1 cellular context compared by ENCODE assay signal in the genomic region with DNA sequence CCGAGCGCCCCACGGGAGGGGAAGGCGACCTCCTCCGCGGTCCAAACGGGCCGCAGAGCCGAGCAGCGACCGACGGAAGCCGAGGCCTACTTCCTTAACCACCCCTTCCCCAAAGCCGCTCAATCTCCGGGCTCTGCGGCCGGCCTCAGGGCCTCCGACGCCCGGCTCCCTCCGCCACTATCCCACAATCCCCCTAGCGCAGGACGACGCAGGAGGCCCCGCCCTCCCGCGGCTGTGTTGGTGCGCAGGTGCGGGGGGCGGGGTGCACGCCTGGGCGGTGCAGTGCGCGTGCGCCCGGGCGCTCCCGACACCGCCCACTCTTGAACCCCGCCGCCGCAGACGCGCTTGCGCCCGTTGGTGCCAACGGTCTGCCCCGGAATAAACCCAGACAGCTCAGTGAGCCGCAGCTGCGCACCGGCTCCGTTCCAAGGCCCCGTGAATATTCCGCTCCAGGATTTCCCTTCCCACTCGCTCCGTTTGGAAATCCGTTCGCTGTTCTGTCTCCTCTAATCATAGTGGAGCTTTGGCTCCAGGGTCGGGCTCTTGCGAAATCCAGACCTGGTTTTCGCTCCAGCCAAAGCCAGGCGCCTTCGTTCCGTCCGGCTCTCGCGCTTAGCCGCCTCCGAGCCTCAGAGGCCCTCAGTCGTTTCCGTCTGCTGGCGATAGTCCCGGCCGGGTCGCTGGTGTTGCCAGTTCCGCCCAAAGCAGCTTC.
TF ChIP-seq lines count a peak whose summit lies in the region.

A gene with protein sequence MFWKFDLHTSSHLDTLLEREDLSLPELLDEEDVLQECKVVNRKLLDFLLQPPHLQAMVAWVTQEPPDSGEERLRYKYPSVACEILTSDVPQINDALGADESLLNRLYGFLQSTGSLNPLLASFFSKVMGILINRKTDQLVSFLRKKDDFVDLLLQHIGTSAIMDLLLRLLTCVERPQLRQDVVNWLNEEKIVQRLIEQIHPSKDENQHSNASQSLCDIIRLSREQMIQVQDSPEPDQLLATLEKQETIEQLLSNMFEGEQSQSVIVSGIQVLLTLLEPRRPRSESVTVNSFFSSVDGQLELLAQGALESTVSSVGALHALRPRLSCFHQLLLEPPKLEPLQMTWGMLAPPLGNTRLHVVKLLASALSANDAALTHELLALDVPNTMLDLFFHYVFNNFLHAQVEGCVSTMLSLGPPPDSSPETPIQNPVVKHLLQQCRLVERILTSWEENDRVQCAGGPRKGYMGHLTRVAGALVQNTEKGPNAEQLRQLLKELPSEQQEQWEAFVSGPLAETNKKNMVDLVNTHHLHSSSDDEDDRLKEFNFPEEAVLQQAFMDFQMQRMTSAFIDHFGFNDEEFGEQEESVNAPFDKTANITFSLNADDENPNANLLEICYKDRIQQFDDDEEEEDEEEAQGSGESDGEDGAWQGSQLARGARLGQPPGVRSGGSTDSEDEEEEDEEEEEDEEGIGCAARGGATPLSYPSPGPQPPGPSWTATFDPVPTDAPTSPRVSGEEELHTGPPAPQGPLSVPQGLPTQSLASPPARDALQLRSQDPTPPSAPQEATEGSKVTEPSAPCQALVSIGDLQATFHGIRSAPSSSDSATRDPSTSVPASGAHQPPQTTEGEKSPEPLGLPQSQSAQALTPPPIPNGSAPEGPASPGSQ (minus strand): TSS at position 190 of the 712 bp plus-strand sequence. CDS start 11,914 bp downstream, outside the sequence.

TF ChIP-seq in A549, 52 proteins besides CTCF, POLR2A, EP300 and RAD21 (continued from another document):
- TF ChIP-seq SREBF2 (IDR thresholded peaks at IDR 0.05), result no peak
- TF ChIP-seq CHD4 (IDR thresholded peaks at IDR 0.05; ENCODE audit: borderline replicate concordance), result no peak
- no peak for TF ChIP-seq POLR2AphosphoS2 (conservative IDR thresholded peaks at IDR 0.05; ENCODE audit: low read length)
- peak in 1 of 2 experiments; percentile 95; a peak in 3 of 4 replicates for TF ChIP-seq CEBPB (IDR thresholded peaks at IDR 0.05)
- no peak for TF ChIP-seq ZNF302 (CRISPR knock-in tag; IDR thresholded peaks at IDR 0.05)
- peak; percentile 84; the same call in 1 of the 2 replicates for TF ChIP-seq HOXB5 (CRISPR knock-in tag; IDR thresholded peaks at IDR 0.05)
- no peak for TF ChIP-seq ESRRA (IDR thresholded peaks at IDR 0.05; ENCODE audit: borderline replicate concordance, low read length)
- TF ChIP-seq, protein P1, sequence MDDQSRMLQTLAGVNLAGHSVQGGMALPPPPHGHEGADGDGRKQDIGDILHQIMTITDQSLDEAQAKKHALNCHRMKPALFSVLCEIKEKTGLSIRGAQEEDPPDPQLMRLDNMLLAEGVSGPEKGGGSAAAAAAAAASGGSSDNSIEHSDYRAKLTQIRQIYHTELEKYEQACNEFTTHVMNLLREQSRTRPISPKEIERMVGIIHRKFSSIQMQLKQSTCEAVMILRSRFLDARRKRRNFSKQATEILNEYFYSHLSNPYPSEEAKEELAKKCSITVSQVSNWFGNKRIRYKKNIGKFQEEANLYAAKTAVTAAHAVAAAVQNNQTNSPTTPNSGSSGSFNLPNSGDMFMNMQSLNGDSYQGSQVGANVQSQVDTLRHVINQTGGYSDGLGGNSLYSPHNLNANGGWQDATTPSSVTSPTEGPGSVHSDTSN (IDR thresholded peaks at IDR 0.05), result peak; percentile 75
- TF ChIP-seq KDM1A (IDR thresholded peaks at IDR 0.05; ENCODE audit: low read depth), result no peak
- no peak for TF ChIP-seq RNF2 (IDR thresholded peaks at IDR 0.05; ENCODE audit: borderline replicate concordance, low read depth)
- TF ChIP-seq EHF (CRISPR knock-in tag; IDR thresholded peaks at IDR 0.05), result no peak; the same call in 1 of the 2 replicates
- no peak for TF ChIP-seq ZFP36 (IDR thresholded peaks at IDR 0.05; ENCODE audit: borderline replicate concordance, partially characterized antibody)
- TF ChIP-seq MAZ (IDR thresholded peaks at IDR 0.05; ENCODE audit: borderline replicate concordance, low read depth, low read length), result 0 out of 2 replicates have a peak, but pooled peaks have one; percentile 66
- TF ChIP-seq HOXA7 (CRISPR knock-in tag; IDR thresholded peaks at IDR 0.05), result 0 out of 2 replicates have a peak, but pooled peaks have one; percentile 44
- peak; percentile 35; the same call in 1 of the 2 replicates for TF ChIP-seq RCOR1 (IDR thresholded peaks at IDR 0.05; ENCODE audit: low read depth, low read length)
- no peak for TF ChIP-seq ZC3H11A (IDR thresholded peaks at IDR 0.05)
- no peak; the same call in 1 of the 2 replicates for TF ChIP-seq FOXS1 (CRISPR knock-in tag; IDR thresholded peaks at IDR 0.05)
- no peak for TF ChIP-seq MAFK (IDR thresholded peaks at IDR 0.05; ENCODE audit: partially characterized antibody)
- TF ChIP-seq GATA3 (IDR thresholded peaks at IDR 0.05; ENCODE audit: borderline replicate concordance), result peak; percentile 57; the same call in 1 of the 2 replicates
- peak; percentile 55 for TF ChIP-seq CHD2 (IDR thresholded peaks at IDR 0.05; ENCODE audit: low read length, partially characterized antibody)
- TF ChIP-seq HEYL (CRISPR knock-in tag; IDR thresholded peaks at IDR 0.05), result no peak
- 0 out of 2 replicates have a peak, but pooled peaks have one; percentile 81 for TF ChIP-seq TFCP2L1 (CRISPR knock-in tag; IDR thresholded peaks at IDR 0.05)
- TF ChIP-seq, protein P2, sequence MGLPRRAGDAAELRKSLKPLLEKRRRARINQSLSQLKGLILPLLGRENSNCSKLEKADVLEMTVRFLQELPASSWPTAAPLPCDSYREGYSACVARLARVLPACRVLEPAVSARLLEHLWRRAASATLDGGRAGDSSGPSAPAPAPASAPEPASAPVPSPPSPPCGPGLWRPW (IDR thresholded peaks at IDR 0.05), result no peak
- TF ChIP-seq FOSL2 (IDR thresholded peaks at IDR 0.05), result no peak
- TF ChIP-seq FOSL2 (CRISPR knock-in tag; IDR thresholded peaks at IDR 0.05), result peak; percentile 82
- TF ChIP-seq, protein P3, sequence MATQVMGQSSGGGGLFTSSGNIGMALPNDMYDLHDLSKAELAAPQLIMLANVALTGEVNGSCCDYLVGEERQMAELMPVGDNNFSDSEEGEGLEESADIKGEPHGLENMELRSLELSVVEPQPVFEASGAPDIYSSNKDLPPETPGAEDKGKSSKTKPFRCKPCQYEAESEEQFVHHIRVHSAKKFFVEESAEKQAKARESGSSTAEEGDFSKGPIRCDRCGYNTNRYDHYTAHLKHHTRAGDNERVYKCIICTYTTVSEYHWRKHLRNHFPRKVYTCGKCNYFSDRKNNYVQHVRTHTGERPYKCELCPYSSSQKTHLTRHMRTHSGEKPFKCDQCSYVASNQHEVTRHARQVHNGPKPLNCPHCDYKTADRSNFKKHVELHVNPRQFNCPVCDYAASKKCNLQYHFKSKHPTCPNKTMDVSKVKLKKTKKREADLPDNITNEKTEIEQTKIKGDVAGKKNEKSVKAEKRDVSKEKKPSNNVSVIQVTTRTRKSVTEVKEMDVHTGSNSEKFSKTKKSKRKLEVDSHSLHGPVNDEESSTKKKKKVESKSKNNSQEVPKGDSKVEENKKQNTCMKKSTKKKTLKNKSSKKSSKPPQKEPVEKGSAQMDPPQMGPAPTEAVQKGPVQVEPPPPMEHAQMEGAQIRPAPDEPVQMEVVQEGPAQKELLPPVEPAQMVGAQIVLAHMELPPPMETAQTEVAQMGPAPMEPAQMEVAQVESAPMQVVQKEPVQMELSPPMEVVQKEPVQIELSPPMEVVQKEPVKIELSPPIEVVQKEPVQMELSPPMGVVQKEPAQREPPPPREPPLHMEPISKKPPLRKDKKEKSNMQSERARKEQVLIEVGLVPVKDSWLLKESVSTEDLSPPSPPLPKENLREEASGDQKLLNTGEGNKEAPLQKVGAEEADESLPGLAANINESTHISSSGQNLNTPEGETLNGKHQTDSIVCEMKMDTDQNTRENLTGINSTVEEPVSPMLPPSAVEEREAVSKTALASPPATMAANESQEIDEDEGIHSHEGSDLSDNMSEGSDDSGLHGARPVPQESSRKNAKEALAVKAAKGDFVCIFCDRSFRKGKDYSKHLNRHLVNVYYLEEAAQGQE (IDR thresholded peaks at IDR 0.05), result peak; percentile 54
- TF ChIP-seq HDAC2 (IDR thresholded peaks at IDR 0.05), result no peak
- TF ChIP-seq NFE2L2 (conservative IDR thresholded peaks at IDR 0.05; ENCODE audit: low read length), result 0 out of 2 replicates have a peak, but pooled peaks have one; percentile 5
- TF ChIP-seq ZSCAN20 (CRISPR knock-in tag; IDR thresholded peaks at IDR 0.05), result no peak
- TF ChIP-seq KDM5A (IDR thresholded peaks at IDR 0.05), result no peak
- TF ChIP-seq, protein P4, sequence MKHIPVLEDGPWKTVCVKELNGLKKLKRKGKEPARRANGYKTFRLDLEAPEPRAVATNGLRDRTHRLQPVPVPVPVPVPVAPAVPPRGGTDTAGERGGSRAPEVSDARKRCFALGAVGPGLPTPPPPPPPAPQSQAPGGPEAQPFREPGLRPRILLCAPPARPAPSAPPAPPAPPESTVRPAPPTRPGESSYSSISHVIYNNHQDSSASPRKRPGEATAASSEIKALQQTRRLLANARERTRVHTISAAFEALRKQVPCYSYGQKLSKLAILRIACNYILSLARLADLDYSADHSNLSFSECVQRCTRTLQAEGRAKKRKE (CRISPR knock-in tag; IDR thresholded peaks at IDR 0.05; ENCODE audit: low read depth), result peak; percentile 61; the same call in 1 of the 2 replicates
- TF ChIP-seq, protein P5, sequence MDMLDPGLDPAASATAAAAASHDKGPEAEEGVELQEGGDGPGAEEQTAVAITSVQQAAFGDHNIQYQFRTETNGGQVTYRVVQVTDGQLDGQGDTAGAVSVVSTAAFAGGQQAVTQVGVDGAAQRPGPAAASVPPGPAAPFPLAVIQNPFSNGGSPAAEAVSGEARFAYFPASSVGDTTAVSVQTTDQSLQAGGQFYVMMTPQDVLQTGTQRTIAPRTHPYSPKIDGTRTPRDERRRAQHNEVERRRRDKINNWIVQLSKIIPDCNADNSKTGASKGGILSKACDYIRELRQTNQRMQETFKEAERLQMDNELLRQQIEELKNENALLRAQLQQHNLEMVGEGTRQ (IDR thresholded peaks at IDR 0.05), result no peak; the same call in 1 of the 2 replicates
- TF ChIP-seq PHF8 (IDR thresholded peaks at IDR 0.05; ENCODE audit: borderline replicate concordance, low read depth), result peak; percentile 86
- TF ChIP-seq MYC (IDR thresholded peaks at IDR 0.05; ENCODE audit: borderline replicate concordance, low read length), result peak; percentile 91
- TF ChIP-seq, protein P6, sequence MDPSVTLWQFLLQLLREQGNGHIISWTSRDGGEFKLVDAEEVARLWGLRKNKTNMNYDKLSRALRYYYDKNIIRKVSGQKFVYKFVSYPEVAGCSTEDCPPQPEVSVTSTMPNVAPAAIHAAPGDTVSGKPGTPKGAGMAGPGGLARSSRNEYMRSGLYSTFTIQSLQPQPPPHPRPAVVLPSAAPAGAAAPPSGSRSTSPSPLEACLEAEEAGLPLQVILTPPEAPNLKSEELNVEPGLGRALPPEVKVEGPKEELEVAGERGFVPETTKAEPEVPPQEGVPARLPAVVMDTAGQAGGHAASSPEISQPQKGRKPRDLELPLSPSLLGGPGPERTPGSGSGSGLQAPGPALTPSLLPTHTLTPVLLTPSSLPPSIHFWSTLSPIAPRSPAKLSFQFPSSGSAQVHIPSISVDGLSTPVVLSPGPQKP (IDR thresholded peaks at IDR 0.05; ENCODE audit: low read depth, low read length), result no peak
- TF ChIP-seq, protein P7, sequence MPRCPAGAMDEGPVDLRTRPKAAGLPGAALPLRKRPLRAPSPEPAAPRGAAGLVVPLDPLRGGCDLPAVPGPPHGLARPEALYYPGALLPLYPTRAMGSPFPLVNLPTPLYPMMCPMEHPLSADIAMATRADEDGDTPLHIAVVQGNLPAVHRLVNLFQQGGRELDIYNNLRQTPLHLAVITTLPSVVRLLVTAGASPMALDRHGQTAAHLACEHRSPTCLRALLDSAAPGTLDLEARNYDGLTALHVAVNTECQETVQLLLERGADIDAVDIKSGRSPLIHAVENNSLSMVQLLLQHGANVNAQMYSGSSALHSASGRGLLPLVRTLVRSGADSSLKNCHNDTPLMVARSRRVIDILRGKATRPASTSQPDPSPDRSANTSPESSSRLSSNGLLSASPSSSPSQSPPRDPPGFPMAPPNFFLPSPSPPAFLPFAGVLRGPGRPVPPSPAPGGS (IDR thresholded peaks at IDR 0.05), result peak; percentile 55; the same call in 2 of the 3 replicates
- TF ChIP-seq, protein P8, sequence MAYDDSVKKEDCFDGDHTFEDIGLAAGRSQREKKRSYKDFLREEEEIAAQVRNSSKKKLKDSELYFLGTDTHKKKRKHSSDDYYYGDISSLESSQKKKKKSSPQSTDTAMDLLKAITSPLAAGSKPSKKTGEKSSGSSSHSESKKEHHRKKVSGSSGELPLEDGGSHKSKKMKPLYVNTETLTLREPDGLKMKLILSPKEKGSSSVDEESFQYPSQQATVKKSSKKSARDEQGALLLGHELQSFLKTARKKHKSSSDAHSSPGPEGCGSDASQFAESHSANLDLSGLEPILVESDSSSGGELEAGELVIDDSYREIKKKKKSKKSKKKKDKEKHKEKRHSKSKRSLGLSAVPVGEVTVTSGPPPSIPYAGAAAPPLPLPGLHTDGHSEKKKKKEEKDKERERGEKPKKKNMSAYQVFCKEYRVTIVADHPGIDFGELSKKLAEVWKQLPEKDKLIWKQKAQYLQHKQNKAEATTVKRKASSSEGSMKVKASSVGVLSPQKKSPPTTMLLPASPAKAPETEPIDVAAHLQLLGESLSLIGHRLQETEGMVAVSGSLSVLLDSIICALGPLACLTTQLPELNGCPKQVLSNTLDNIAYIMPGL (CRISPR knock-in tag; IDR thresholded peaks at IDR 0.05; ENCODE audit: borderline replicate concordance), result no peak; the same call in 1 of the 2 replicates
- TF ChIP-seq RARB (CRISPR knock-in tag; IDR thresholded peaks at IDR 0.05), result no peak; the same call in 1 of the 2 replicates
- TF ChIP-seq RFX5 (IDR thresholded peaks at IDR 0.05), result peak; percentile 90
- TF ChIP-seq HOXB13 (CRISPR knock-in tag; IDR thresholded peaks at IDR 0.05; ENCODE audit: low read depth), result no peak
- TF ChIP-seq, protein P9, sequence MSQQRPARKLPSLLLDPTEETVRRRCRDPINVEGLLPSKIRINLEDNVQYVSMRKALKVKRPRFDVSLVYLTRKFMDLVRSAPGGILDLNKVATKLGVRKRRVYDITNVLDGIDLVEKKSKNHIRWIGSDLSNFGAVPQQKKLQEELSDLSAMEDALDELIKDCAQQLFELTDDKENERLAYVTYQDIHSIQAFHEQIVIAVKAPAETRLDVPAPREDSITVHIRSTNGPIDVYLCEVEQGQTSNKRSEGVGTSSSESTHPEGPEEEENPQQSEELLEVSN (IDR thresholded peaks at IDR 0.05; ENCODE audit: borderline replicate concordance, low read depth), result peak; percentile 68
